ENCODE assay signal across 3 cellular contexts in the genomic region with DNA sequence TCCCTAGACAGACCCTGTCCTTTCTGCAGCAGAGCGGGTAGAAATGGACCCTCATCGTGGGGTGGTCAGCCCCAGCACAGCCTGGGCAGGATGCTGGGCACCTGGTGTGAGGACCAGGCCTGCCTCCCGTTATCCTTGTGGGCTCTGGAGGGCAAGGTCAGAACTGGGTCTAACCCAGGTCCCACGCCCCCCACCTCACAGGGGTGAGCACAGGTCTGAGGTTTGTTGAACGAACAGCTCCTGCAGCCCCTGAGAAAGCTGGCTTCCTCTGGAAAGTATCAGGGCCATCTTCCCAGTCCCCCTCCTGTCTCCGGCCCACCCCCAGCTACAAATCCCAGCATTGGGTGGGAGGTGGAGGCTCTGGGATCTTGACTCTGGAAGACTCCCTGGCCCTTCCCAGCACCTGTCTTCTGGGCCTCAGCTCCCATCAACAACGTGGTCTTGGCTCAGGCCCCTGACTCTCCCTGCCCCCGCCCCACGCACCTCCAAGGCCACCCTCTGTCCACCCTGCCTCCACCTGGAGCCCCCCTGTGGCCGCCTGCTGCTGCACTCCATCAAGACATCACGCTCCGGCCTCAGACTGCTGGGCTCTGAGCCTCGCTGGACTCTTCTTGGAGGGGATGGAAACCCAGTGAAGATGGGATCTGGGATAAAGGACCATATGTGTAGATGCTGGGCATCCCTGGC.
TF ChIP-seq lines count a peak whose summit lies in the region.

No MANE protein-coding gene starts in this region.

TF ChIP-seq in A549, 52 proteins besides CTCF, POLR2A, EP300 and RAD21:
- TF ChIP-seq CHD4 (IDR thresholded peaks at IDR 0.05; ENCODE audit: borderline replicate concordance) (no peak), HOXB13 (CRISPR knock-in tag; IDR thresholded peaks at IDR 0.05; ENCODE audit: low read depth) (no peak), CBX2 (IDR thresholded peaks at IDR 0.05; ENCODE audit: borderline replicate concordance, low read depth) (no peak), KDM5A (IDR thresholded peaks at IDR 0.05) (no peak), RFX5 (IDR thresholded peaks at IDR 0.05) (no peak), SREBF2 (IDR thresholded peaks at IDR 0.05) (no peak), ZFP36 (IDR thresholded peaks at IDR 0.05; ENCODE audit: borderline replicate concordance, partially characterized antibody) (no peak), RCOR1 (IDR thresholded peaks at IDR 0.05; ENCODE audit: low read depth, low read length) (no peak), TFCP2L1 (CRISPR knock-in tag; IDR thresholded peaks at IDR 0.05) (no peak), POLR2AphosphoS2 (conservative IDR thresholded peaks at IDR 0.05; ENCODE audit: low read length) (no peak)
- TF ChIP-seq, protein P1, sequence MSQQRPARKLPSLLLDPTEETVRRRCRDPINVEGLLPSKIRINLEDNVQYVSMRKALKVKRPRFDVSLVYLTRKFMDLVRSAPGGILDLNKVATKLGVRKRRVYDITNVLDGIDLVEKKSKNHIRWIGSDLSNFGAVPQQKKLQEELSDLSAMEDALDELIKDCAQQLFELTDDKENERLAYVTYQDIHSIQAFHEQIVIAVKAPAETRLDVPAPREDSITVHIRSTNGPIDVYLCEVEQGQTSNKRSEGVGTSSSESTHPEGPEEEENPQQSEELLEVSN (IDR thresholded peaks at IDR 0.05; ENCODE audit: borderline replicate concordance, low read depth), result no peak
- TF ChIP-seq, protein P2, sequence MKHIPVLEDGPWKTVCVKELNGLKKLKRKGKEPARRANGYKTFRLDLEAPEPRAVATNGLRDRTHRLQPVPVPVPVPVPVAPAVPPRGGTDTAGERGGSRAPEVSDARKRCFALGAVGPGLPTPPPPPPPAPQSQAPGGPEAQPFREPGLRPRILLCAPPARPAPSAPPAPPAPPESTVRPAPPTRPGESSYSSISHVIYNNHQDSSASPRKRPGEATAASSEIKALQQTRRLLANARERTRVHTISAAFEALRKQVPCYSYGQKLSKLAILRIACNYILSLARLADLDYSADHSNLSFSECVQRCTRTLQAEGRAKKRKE (CRISPR knock-in tag; IDR thresholded peaks at IDR 0.05; ENCODE audit: low read depth), result no peak
TF ChIP-seq in A549: peak in this region for 0.

TF ChIP-seq in IMR-90, 13 proteins besides CTCF, POLR2A, EP300 and RAD21:
- TF ChIP-seq, protein P3, sequence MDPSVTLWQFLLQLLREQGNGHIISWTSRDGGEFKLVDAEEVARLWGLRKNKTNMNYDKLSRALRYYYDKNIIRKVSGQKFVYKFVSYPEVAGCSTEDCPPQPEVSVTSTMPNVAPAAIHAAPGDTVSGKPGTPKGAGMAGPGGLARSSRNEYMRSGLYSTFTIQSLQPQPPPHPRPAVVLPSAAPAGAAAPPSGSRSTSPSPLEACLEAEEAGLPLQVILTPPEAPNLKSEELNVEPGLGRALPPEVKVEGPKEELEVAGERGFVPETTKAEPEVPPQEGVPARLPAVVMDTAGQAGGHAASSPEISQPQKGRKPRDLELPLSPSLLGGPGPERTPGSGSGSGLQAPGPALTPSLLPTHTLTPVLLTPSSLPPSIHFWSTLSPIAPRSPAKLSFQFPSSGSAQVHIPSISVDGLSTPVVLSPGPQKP (IDR thresholded peaks at IDR 0.05; ENCODE audit: borderline replicate concordance, low read depth, low read length), result no peak
- TF ChIP-seq SMC3 (IDR thresholded peaks at IDR 0.05; ENCODE audit: low read depth, low read length), result no peak
- no peak for TF ChIP-seq MAZ (IDR thresholded peaks at IDR 0.05; ENCODE audit: borderline replicate concordance, low read depth, low read length)
- no peak for TF ChIP-seq NFE2L2 (IDR thresholded peaks at IDR 0.05; ENCODE audit: low read depth, low read length)
- TF ChIP-seq RCOR1 (IDR thresholded peaks at IDR 0.05; ENCODE audit: insufficient replicate concordance, low read length), result no peak
- TF ChIP-seq, protein P4, sequence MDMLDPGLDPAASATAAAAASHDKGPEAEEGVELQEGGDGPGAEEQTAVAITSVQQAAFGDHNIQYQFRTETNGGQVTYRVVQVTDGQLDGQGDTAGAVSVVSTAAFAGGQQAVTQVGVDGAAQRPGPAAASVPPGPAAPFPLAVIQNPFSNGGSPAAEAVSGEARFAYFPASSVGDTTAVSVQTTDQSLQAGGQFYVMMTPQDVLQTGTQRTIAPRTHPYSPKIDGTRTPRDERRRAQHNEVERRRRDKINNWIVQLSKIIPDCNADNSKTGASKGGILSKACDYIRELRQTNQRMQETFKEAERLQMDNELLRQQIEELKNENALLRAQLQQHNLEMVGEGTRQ (IDR thresholded peaks at IDR 0.05; ENCODE audit: low read depth, low read length), result no peak
- no peak for TF ChIP-seq CEBPB (IDR thresholded peaks at IDR 0.05; ENCODE audit: low read depth, low read length)
- TF ChIP-seq CHD1 (IDR thresholded peaks at IDR 0.05; ENCODE audit: low read depth, low read length), result no peak

TF ChIP-seq in K562, 482 proteins besides CTCF, POLR2A, EP300 and RAD21:
- TF ChIP-seq CSDE1 (IDR thresholded peaks at IDR 0.05) (no peak), NR1H2 (CRISPR knock-in tag; IDR thresholded peaks at IDR 0.05) (no peak), DDX20 (tag; IDR thresholded peaks at IDR 0.05; ENCODE audit: low read depth) (no peak), GTF2E2 (tag; IDR thresholded peaks at IDR 0.05) (no peak), ZBTB7A (IDR thresholded peaks at IDR 0.05; ENCODE audit: borderline replicate concordance, control insufficient read depth, low read depth, low read length) (no peak), POLR2G (IDR thresholded peaks at IDR 0.05; ENCODE audit: low read depth, low read length) (no peak), HOXB6 (CRISPR knock-in tag; IDR thresholded peaks at IDR 0.05; ENCODE audit: borderline replicate concordance) (no peak), ZSCAN29 (IDR thresholded peaks at IDR 0.05) (no peak), POLR3A (IDR thresholded peaks at IDR 0.05; ENCODE audit: borderline replicate concordance, extremely low read depth, insufficient read depth, insufficient read length) (no peak)
- TF ChIP-seq, protein P5, sequence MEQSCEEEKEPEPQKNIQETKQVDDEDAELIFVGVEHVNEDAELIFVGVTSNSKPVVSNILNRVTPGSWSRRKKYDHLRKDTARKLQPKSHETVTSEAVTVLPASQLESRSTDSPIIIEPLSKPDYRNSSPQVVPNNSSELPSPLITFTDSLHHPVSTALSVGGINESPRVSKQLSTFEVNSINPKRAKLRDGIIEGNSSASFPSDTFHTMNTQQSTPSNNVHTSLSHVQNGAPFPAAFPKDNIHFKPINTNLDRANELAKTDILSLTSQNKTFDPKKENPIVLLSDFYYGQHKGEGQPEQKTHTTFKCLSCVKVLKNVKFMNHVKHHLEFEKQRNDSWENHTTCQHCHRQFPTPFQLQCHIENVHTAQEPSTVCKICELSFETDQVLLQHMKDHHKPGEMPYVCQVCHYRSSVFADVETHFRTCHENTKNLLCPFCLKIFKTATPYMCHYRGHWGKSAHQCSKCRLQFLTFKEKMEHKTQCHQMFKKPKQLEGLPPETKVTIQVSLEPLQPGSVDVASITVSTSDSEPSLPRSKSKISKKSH (CRISPR knock-in tag; IDR thresholded peaks at IDR 0.05), result no peak
- TF ChIP-seq, protein P6, sequence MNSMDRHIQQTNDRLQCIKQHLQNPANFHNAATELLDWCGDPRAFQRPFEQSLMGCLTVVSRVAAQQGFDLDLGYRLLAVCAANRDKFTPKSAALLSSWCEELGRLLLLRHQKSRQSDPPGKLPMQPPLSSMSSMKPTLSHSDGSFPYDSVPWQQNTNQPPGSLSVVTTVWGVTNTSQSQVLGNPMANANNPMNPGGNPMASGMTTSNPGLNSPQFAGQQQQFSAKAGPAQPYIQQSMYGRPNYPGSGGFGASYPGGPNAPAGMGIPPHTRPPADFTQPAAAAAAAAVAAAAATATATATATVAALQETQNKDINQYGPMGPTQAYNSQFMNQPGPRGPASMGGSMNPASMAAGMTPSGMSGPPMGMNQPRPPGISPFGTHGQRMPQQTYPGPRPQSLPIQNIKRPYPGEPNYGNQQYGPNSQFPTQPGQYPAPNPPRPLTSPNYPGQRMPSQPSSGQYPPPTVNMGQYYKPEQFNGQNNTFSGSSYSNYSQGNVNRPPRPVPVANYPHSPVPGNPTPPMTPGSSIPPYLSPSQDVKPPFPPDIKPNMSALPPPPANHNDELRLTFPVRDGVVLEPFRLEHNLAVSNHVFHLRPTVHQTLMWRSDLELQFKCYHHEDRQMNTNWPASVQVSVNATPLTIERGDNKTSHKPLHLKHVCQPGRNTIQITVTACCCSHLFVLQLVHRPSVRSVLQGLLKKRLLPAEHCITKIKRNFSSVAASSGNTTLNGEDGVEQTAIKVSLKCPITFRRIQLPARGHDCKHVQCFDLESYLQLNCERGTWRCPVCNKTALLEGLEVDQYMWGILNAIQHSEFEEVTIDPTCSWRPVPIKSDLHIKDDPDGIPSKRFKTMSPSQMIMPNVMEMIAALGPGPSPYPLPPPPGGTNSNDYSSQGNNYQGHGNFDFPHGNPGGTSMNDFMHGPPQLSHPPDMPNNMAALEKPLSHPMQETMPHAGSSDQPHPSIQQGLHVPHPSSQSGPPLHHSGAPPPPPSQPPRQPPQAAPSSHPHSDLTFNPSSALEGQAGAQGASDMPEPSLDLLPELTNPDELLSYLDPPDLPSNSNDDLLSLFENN (IDR thresholded peaks at IDR 0.05; ENCODE audit: low read depth in 2 of 2, low read length in 2 of 2), result no peak
- TF ChIP-seq, protein P7, sequence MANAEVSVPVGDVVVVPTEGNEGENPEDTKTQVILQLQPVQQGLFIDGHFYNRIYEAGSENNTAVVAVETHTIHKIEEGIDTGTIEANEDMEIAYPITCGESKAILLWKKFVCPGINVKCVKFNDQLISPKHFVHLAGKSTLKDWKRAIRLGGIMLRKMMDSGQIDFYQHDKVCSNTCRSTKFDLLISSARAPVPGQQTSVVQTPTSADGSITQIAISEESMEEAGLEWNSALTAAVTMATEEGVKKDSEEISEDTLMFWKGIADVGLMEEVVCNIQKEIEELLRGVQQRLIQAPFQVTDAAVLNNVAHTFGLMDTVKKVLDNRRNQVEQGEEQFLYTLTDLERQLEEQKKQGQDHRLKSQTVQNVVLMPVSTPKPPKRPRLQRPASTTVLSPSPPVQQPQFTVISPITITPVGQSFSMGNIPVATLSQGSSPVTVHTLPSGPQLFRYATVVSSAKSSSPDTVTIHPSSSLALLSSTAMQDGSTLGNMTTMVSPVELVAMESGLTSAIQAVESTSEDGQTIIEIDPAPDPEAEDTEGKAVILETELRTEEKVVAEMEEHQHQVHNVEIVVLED (CRISPR knock-in tag; IDR thresholded peaks at IDR 0.05), result no peak
